Comparison of ENCODE assay signal across 36 cellular contexts in genomic region chr2:142259356-142259755, GRCh38.
"Had no signal": no experiment of that assay in that cellular context is flagged by ENCODE, and none has a peak within 500 bp of the region (broad histone marks: within the 10 kb centered on the region; RNA-seq: fewer than 3 reads in every experiment).

No MANE protein-coding gene starts in this region.

- H3K9me3 Mint-ChIP-seq: activated CD4-positive, alpha-beta T cell treated with anti-CD3 and anti-CD28 coated beads, Interleukin-2, amount 10 ng/mL, durations not matched to agents 24 days and 14 days had no signal

- H3K4me3 ChIP-seq: adrenal gland, body of pancreas, breast epithelium had no signal

- H3K27me3 Mint-ChIP-seq: activated B cell treated with CpG ODN at 0.5 μM for 24 hours; activated CD4-positive, alpha-beta memory T cell treated with anti-CD3 and anti-CD28 coated beads for 36 hours; activated CD4-positive, alpha-beta T cell treated with anti-CD3 and anti-CD28 coated beads, Interleukin-2, amount 10 ng/mL, durations not matched to agents 24 days and 14 days; activated CD8-positive, alpha-beta T cell treated with anti-CD3 and anti-CD28 coated beads for 36 hours; activated naive CD8-positive, alpha-beta T cell treated with anti-CD3 and anti-CD28 coated beads for 36 hours; activated T-helper 17 cell treated with anti-CD3 and anti-CD28 coated beads, Interleukin-2, amount 50 U/mL, for 72 hours had no signal

- H3K36me3 ChIP-seq: adrenal gland, brain microvascular endothelial cell, breast epithelium had no signal

- H3K27me3 ChIP-seq: adrenal gland, body of pancreas, brain microvascular endothelial cell, breast epithelium had no signal

- H3K4me1 Mint-ChIP-seq: activated CD4-positive, alpha-beta T cell treated with anti-CD3 and anti-CD28 coated beads, Interleukin-2, amount 10 ng/mL, durations not matched to agents 24 days and 14 days; activated naive CD8-positive, alpha-beta T cell treated with anti-CD3 and anti-CD28 coated beads for 36 hours; activated T-helper 17 cell treated with anti-CD3 and anti-CD28 coated beads, Interleukin-2, amount 50 U/mL, for 72 hours had no signal

- H3K4me3 Mint-ChIP-seq: activated B cell treated with CpG ODN at 0.5 μM for 24 hours; activated CD4-positive, alpha-beta memory T cell treated with anti-CD3 and anti-CD28 coated beads for 36 hours; activated CD4-positive, alpha-beta T cell treated with anti-CD3 and anti-CD28 coated beads, Interleukin-2, amount 10 ng/mL, durations not matched to agents 24 days and 14 days; activated CD8-positive, alpha-beta T cell treated with anti-CD3 and anti-CD28 coated beads for 36 hours; activated naive CD4-positive, alpha-beta T cell treated with anti-CD3 and anti-CD28 coated beads for 36 hours; activated naive CD8-positive, alpha-beta T cell treated with anti-CD3 and anti-CD28 coated beads for 36 hours; activated T-cell treated with anti-CD3 and anti-CD28 coated beads, Interleukin-2, amount 50 U/mL, for 4 hours; activated T-cell treated with anti-CD3 and anti-CD28 coated beads, Interleukin-2, amount 50 U/mL, for 72 hours; activated T-helper 1 cell treated with anti-CD3 and anti-CD28 coated beads, Interleukin-12 subunit alpha, Interleukin-12 subunit beta, Interleukin-2, Interleukin-4 antibody, amounts not matched to agents 30 ng/mL and 10 ng/mL and 1 ng/mL, durations not matched to agents 14 hours and 24 hours and 36 hours; activated T-helper 17 cell treated with anti-CD3 and anti-CD28 coated beads, Interleukin-2, amount 50 U/mL, for 72 hours; T-helper 2 cell treated with Interferon-gamma antibody and Interleukin-4, amounts not matched to agents 5 μg/mL and 100 μg/mL, for 36 hours had no signal

- ATAC-seq: activated CD8-positive, alpha-beta T cell treated with anti-CD3 and anti-CD28 coated beads for 36 hours; activated naive CD4-positive, alpha-beta T cell treated with anti-CD3 and anti-CD28 coated beads, Interleukin-2, amount 50 U/mL, for 72 hours; activated T-cell treated with anti-CD3 and anti-CD28 coated beads, Interleukin-2, amount 50 U/mL, for 4 hours; activated T-cell treated with anti-CD3 and anti-CD28 coated beads, Interleukin-2, amount 50 U/mL, for 72 hours; activated T-helper 17 cell treated with anti-CD3 and anti-CD28 coated beads, Interleukin-2, amount 50 U/mL, for 72 hours; body of pancreas had no signal

- H3K36me3 Mint-ChIP-seq: activated CD4-positive, alpha-beta memory T cell treated with anti-CD3 and anti-CD28 coated beads for 36 hours; activated naive CD4-positive, alpha-beta T cell treated with anti-CD3 and anti-CD28 coated beads, Interleukin-2, amount 50 U/mL, for 72 hours; activated naive CD8-positive, alpha-beta T cell treated with anti-CD3 and anti-CD28 coated beads for 36 hours had no signal

- DNase-seq: activated B cell treated with CpG ODN at 0.5 μM for 24 hours; activated CD4-positive, alpha-beta memory T cell treated with anti-CD3 and anti-CD28 coated beads for 36 hours; activated CD4-positive, alpha-beta T cell treated with anti-CD3 and anti-CD28 coated beads for 4 hours; activated CD4-positive, alpha-beta T cell treated with anti-CD3 and anti-CD28 coated beads, Interleukin-2, amount 10 ng/mL, durations not matched to agents 24 days and 14 days; activated CD4-positive, alpha-beta T cell treated with anti-CD3 and anti-CD28 coated beads, Interleukin-2, amount 50 U/mL, for 1 hour; activated CD4-positive, alpha-beta T cell treated with anti-CD3 and anti-CD28 coated beads, Interleukin-2, amount 50 U/mL, for 4 hours; activated CD4-positive, CD25-positive, alpha-beta regulatory T cell treated with anti-CD3 and anti-CD28 coated beads, Interleukin-2, amount 50 U/mL, for 72 hours; activated CD8-positive, alpha-beta memory T cell treated with anti-CD3 and anti-CD28 coated beads, Interleukin-2, amount 50 U/mL, for 4 hours; activated CD8-positive, alpha-beta T cell treated with anti-CD3 and anti-CD28 coated beads for 36 hours; activated effector memory CD4-positive, alpha-beta T cell treated with anti-CD3 and anti-CD28 coated beads, Interleukin-2, amount 50 U/mL, for 16 hours; activated gamma-delta T cell treated with Interleukin-2 at 50 U/mL for 16 hours; activated naive CD4-positive, alpha-beta T cell; activated naive CD4-positive, alpha-beta T cell treated with anti-CD3 and anti-CD28 coated beads for 36 hours; activated naive CD4-positive, alpha-beta T cell treated with anti-CD3 and anti-CD28 coated beads, Interleukin-2, amount 50 U/mL, for 16 hours; activated naive CD8-positive, alpha-beta T cell treated with anti-CD3 and anti-CD28 coated beads for 36 hours; activated T-cell treated with anti-CD3 and anti-CD28 coated beads for 4 hours; activated T-cell treated with anti-CD3 and anti-CD28 coated beads, Interleukin-2, amount 50 U/mL, for 1 hour; activated T-cell treated with anti-CD3 and anti-CD28 coated beads, Interleukin-2, amount 50 U/mL, for 4 hours; activated T-cell treated with anti-CD3 and anti-CD28 coated beads, Interleukin-2, amount 50 U/mL, for 72 hours; adrenal gland; amniotic stem cell; aorta; body of pancreas; brain microvascular endothelial cell; central memory CD4-positive, alpha-beta T cell; T-helper 2 cell; T-helper 9 cell had no signal

- H3K9me3 ChIP-seq: adrenal gland, body of pancreas had no signal

- H3K27ac ChIP-seq: adrenal gland, body of pancreas, brain microvascular endothelial cell, breast epithelium, VCaP had no signal

- FAIRE-seq: astrocyte, colon, TTC549 had no signal

- H3K27ac Mint-ChIP-seq: activated B cell treated with CpG ODN at 0.5 μM for 24 hours; activated CD4-positive, alpha-beta memory T cell treated with anti-CD3 and anti-CD28 coated beads for 36 hours; activated CD4-positive, alpha-beta T cell treated with anti-CD3 and anti-CD28 coated beads, Interleukin-2, amount 10 ng/mL, durations not matched to agents 24 days and 14 days; activated CD8-positive, alpha-beta T cell treated with anti-CD3 and anti-CD28 coated beads for 36 hours; activated naive CD4-positive, alpha-beta T cell treated with anti-CD3 and anti-CD28 coated beads for 36 hours; activated naive CD4-positive, alpha-beta T cell treated with anti-CD3 and anti-CD28 coated beads, Interleukin-2, amount 50 U/mL, for 72 hours; activated naive CD8-positive, alpha-beta T cell treated with anti-CD3 and anti-CD28 coated beads for 36 hours; activated T-cell treated with anti-CD3 and anti-CD28 coated beads, Interleukin-2, amount 50 U/mL, for 72 hours; activated T-helper 1 cell treated with anti-CD3 and anti-CD28 coated beads, Interleukin-12 subunit alpha, Interleukin-12 subunit beta, Interleukin-2, Interleukin-4 antibody, amounts not matched to agents 30 ng/mL and 10 ng/mL and 1 ng/mL, durations not matched to agents 14 hours and 24 hours and 36 hours; activated T-helper 17 cell treated with anti-CD3 and anti-CD28 coated beads, Interleukin-2, amount 50 U/mL, for 72 hours; T-helper 2 cell treated with Interferon-gamma antibody and Interleukin-4, amounts not matched to agents 5 μg/mL and 100 μg/mL, for 36 hours had no signal

- H3K4me1 ChIP-seq: adrenal gland, body of pancreas, breast epithelium had no signal
